19 cellular contexts compared by ENCODE assay signal in genomic region chr22:27581241-27581640, GRCh38.
"Had no signal": no experiment of that assay in that cellular context is flagged by ENCODE, and none has a peak within 500 bp of the region (broad histone marks: within the 10 kb centered on the region; RNA-seq: fewer than 3 reads in every experiment).

No MANE protein-coding gene starts in this region.

- H3K9me3 ChIP-seq: colonic mucosa, neutrophil, right atrium auricular region, testis, tibial nerve had no signal

- H3K4me1 ChIP-seq: colonic mucosa had no signal

- H3K27me3 ChIP-seq: colonic mucosa, right atrium auricular region, testis had no signal

- FAIRE-seq: endothelial cell of umbilical vein, frontal cortex, kidney, small intestine had no signal

- DNase-seq: dermis blood vessel endothelial cell; effector CD4-positive, alpha-beta T cell; endodermal cell; erythroblast; glutamatergic neuron; immature natural killer cell; mesenchymal stem cell; stimulated activated CD4-positive, alpha-beta T cell treated with anti-CD3 and anti-CD28 coated beads, Interleukin-2, amount 100 ng/mL, for 48 hours; stimulated activated naive CD4-positive, alpha-beta T cell treated with Interleukin-2 at 50 U/mL for 16 hours had no signal

- H3K27ac ChIP-seq: colonic mucosa, neutrophil had no signal

- H3K36me3 ChIP-seq: colonic mucosa, neutrophil, right atrium auricular region, tibial nerve had no signal

- H3K4me3 ChIP-seq: colonic mucosa, lung, right atrium auricular region, testis, tibial nerve had no signal
